ENCODE assay signal across 8 cellular contexts in genomic region chr20:24439737-24440136, GRCh38. TPM values are rescaled to one million over a fixed set of nuclear protein-coding genes. Genes with fewer than 3 reads are reported as not detected.
"Had no signal": no experiment of that assay in that cellular context is flagged by ENCODE, and none has a peak within 500 bp of the region (broad histone marks: within the 10 kb centered on the region; RNA-seq: fewer than 3 reads in every experiment).

No MANE protein-coding gene starts in this region.

- H3K4me3 ChIP-seq: GM23248 had no signal

- H3K9me3 Mint-ChIP-seq: H9, IgD-negative memory B cell had no signal

- H3K36me3 Mint-ChIP-seq: IgD-negative memory B cell had no signal

- H2AFZ ChIP-seq: GM23248 had no signal

- FAIRE-seq: H54, HepG2 had no signal

- H3K27ac ChIP-seq: GM23248, HL-60 had no signal

- ATAC-seq: HepG2 had no signal

- H3K27ac Mint-ChIP-seq: H9, IgD-negative memory B cell had no signal

- H3K4me3 Mint-ChIP-seq: H9, IgD-negative memory B cell had no signal

- H3K4me1 Mint-ChIP-seq: IgD-negative memory B cell had no signal

- DNase-seq: GM23248, GOT3, H9, HCEC 1CT had no signal

- H3K9ac ChIP-seq: GM23248 had no signal

RNA-seq across cellular contexts. Expression of gene SYNDIG1, which starts 29.7 kb away (rescaled TPM):
- total RNA-seq: HepG2 had no signal
- polyA plus RNA-seq: HepG2, IgD-negative memory B cell had no signal
